9 cellular contexts compared by ENCODE assay signal in genomic region chr1:202145325-202146140, GRCh38. TPM values are rescaled to one million over a fixed set of nuclear protein-coding genes. Genes with fewer than 3 reads are reported as not detected.
DNase-seq lines count a peak whose midpoint lies in the region; ATAC-seq and TF ChIP-seq lines count a peak whose summit lies in the region.
"Had no signal": no experiment of that assay in that cellular context is flagged by ENCODE, and none has a peak within 500 bp of the region (broad histone marks: within the 10 kb centered on the region; RNA-seq: fewer than 3 reads in every experiment).

No MANE protein-coding gene starts in this region.

- H3K4me1 Mint-ChIP-seq in activated CD4-positive, alpha-beta T cell treated with anti-CD3 and anti-CD28 coated beads, Interleukin-2, amount 10 ng/mL, durations not matched to agents 7 days and 5 days, result peaks cover 37% of the 10 kb centered on the region

- POLR2A ChIA-PET in activated CD4-positive, alpha-beta T cell treated with anti-CD3 and anti-CD28 coated beads, Interleukin-2, amount 10 ng/mL, durations not matched to agents 7 days and 5 days (lab: Charles Lee), result interaction anchor here (0.6 to 1.2 kb wide), 2 partner anchors 10 to 15 kb away, joined by 3 to 7 read pairs; partner anchors contain the start of gene PTPN7

- H3K4me3 Mint-ChIP-seq in activated CD4-positive, alpha-beta T cell treated with anti-CD3 and anti-CD28 coated beads, Interleukin-2, amount 10 ng/mL, durations not matched to agents 7 days and 5 days, result peak overlapping the region; percentile 71

- H3K36me3 Mint-ChIP-seq in activated CD4-positive, alpha-beta T cell treated with anti-CD3 and anti-CD28 coated beads, Interleukin-2, amount 10 ng/mL, durations not matched to agents 7 days and 5 days (ENCODE audit: low read depth), result peaks cover 31% of the 10 kb centered on the region

- no peaks in the 10 kb centered on the region for H3K9me3 Mint-ChIP-seq in activated CD4-positive, alpha-beta T cell treated with anti-CD3 and anti-CD28 coated beads, Interleukin-2, amount 10 ng/mL, durations not matched to agents 7 days and 5 days

- CTCF ChIA-PET in activated CD4-positive, alpha-beta T cell treated with anti-CD3 and anti-CD28 coated beads, Interleukin-2, amount 10 ng/mL, durations not matched to agents 7 days and 5 days (lab: Charles Lee), result interaction anchor here (1.4 to 6.5 kb wide), 4 partner anchors 10 to 15 kb away, joined by 3 to 35 read pairs (median 16); partner anchors contain the start of gene PTPN7

- no peak for ATAC-seq in omental fat pad (ENCODE audit: low FRiP score)

- H3K27me3 Mint-ChIP-seq in activated CD4-positive, alpha-beta T cell treated with anti-CD3 and anti-CD28 coated beads, Interleukin-2, amount 10 ng/mL, durations not matched to agents 7 days and 5 days, result no peaks in the 10 kb centered on the region

- TF ChIP-seq CTCF in foreskin fibroblast (IDR thresholded peaks at IDR 0.05; ENCODE audit: low read depth, low read length) (no peak), omental fat pad (IDR thresholded peaks at IDR 0.05) (no peak)

- DNase-seq in stimulated activated CD4-positive, alpha-beta T cell treated with anti-CD3 and anti-CD28 coated beads, Interleukin-15, amount 100 ng/mL, for 24 hours, result peak; percentile 64
- DNase-seq in stimulated activated CD4-positive, alpha-beta T cell treated with anti-CD3 and anti-CD28 coated beads, Interleukin-4, amount 100 ng/mL, for 4 hours, result no peak
- no peak for DNase-seq in activated CD4-positive, alpha-beta T cell treated with anti-CD3 and anti-CD28 coated beads, Interleukin-2, amount 10 ng/mL, durations not matched to agents 7 days and 5 days
- no peak for DNase-seq in foreskin fibroblast
- peak; percentile 47 for DNase-seq in stimulated activated CD4-positive, alpha-beta T cell treated with anti-CD3 and anti-CD28 coated beads, Interleukin-4, amount 100 ng/mL, for 24 hours
- no peak for DNase-seq in NCI-H2029 (lab: John Stamatoyannopoulos, UW)
- no peak for DNase-seq in omental fat pad (ENCODE audit: low spot score)
- DNase-seq in NCI-H524 treated with DMSO at 0.1 percent for 48 hours (lab: John Stamatoyannopoulos, UW), result no peak

- H3K27ac Mint-ChIP-seq in activated CD4-positive, alpha-beta T cell treated with anti-CD3 and anti-CD28 coated beads, Interleukin-2, amount 10 ng/mL, durations not matched to agents 7 days and 5 days, result peak overlapping the region; percentile 75

- peak overlapping the region; percentile 93 to 94 for H3K4me3 ChIP-seq in foreskin fibroblast (ENCODE audit: low read depth in 1 of 2, low read length in 2 of 2)

RNA-seq across cellular contexts. Expression of gene ARL8A, which starts 1.0 kb away (rescaled TPM):
- 10 to 100 TPM; 51.6 to 53.8 TPM for total RNA-seq in activated CD4-positive, alpha-beta T cell treated with anti-CD3 and anti-CD28 coated beads, Interleukin-2, amount 10 ng/mL, durations not matched to agents 7 days and 5 days
- total RNA-seq in omental fat pad, result 10 to 100 TPM; 31.1 to 61.8 (median 43.0) TPM

RNA-seq across cellular contexts. Expression of gene PTPN7, which starts 14.9 kb away (rescaled TPM):
- total RNA-seq in activated CD4-positive, alpha-beta T cell treated with anti-CD3 and anti-CD28 coated beads, Interleukin-2, amount 10 ng/mL, durations not matched to agents 7 days and 5 days, result 100 to 1,000 TPM; 183 to 188 TPM
- 10 to 100 TPM in 1 of 4 donors, 1 to 10 TPM in 3; 2.9 to 14.4 (median 4.6) TPM for total RNA-seq in omental fat pad

RNA-seq across cellular contexts. Expression of gene GPR37L1, which starts 22.8 kb away (rescaled TPM):
- not detected for total RNA-seq in activated CD4-positive, alpha-beta T cell treated with anti-CD3 and anti-CD28 coated beads, Interleukin-2, amount 10 ng/mL, durations not matched to agents 7 days and 5 days
- under 1 TPM in 1 of 4 donors, not detected in 3; 0.16 TPM for total RNA-seq in omental fat pad
- total RNA-seq: dermis microvascular lymphatic vessel endothelial cell had no signal

RNA-seq across cellular contexts. Expression of gene LGR6, which starts 48.1 kb away (rescaled TPM):
- total RNA-seq in activated CD4-positive, alpha-beta T cell treated with anti-CD3 and anti-CD28 coated beads, Interleukin-2, amount 10 ng/mL, durations not matched to agents 7 days and 5 days, result not detected
- under 1 TPM in 2 of 4 donors, not detected in 2; 0.28 to 0.32 TPM for total RNA-seq in omental fat pad
- total RNA-seq: dermis microvascular lymphatic vessel endothelial cell had no signal

Comparison
In these comparisons a context has a peak if more than half of its experiments do, and no peak if none do; other contexts are left out.
1. DNase-seq: peak in stimulated activated CD4-positive, alpha-beta T cell treated with anti-CD3 and anti-CD28 coated beads, Interleukin-15, amount 100 ng/mL, for 24 hours (single experiment) and stimulated activated CD4-positive, alpha-beta T cell treated with anti-CD3 and anti-CD28 coated beads, Interleukin-4, amount 100 ng/mL, for 24 hours (single experiment); none in stimulated activated CD4-positive, alpha-beta T cell treated with anti-CD3 and anti-CD28 coated beads, Interleukin-4, amount 100 ng/mL, for 4 hours (0 of 2), activated CD4-positive, alpha-beta T cell treated with anti-CD3 and anti-CD28 coated beads, Interleukin-2, amount 10 ng/mL, durations not matched to agents 7 days and 5 days (single experiment), foreskin fibroblast (0 of 2), NCI-H2029 (single experiment), omental fat pad (single experiment) and NCI-H524 treated with DMSO at 0.1 percent for 48 hours (single experiment).
2. RNA of gene PTPN7, which starts 14.9 kb away (total RNA-seq): 183 to 188 TPM in activated CD4-positive, alpha-beta T cell treated with anti-CD3 and anti-CD28 coated beads, Interleukin-2, amount 10 ng/mL, durations not matched to agents 7 days and 5 days; 2.9 to 14.4 TPM in omental fat pad; every median in the first group is over 10 times any median in the second.